ENCODE assay signal across 10 cellular contexts in the genomic region with DNA sequence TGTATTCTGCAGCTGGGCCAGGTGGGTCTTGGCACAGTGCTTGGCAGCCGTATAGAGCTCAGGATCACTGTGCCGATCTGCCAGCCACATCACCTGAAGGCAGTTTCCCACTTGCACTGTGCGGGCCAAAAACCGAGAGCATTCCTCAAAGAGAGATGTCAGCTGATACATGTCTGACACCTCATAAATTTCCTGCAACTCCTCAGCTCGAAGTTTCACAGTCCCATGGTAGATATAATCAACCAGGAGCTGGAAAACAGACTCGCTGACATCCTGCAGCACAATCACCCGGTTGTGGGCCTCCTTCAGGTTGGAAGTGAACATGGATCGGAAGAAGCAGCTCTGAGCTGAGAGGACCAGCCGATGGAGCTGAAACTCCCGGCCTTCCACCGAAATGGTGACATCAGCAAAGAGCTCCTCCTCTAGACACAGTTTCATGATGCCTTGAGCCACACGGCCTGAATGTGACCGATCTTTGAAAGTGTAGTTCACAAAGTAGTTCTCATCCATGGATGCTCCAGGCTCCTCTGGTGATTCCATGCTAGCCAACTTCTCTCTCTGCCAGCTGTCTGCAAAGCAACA. TPM values are rescaled to one million over a fixed set of nuclear protein-coding genes. Genes with fewer than 3 reads are reported as not detected.
A peak's percentile ranks its signal among the peaks of the same experiment; 100 is the strongest.
DNase-seq lines count a peak whose midpoint lies in the region; ATAC-seq and TF ChIP-seq lines count a peak whose summit lies in the region.
"Had no signal": no experiment of that assay in that cellular context is flagged by ENCODE, and none has a peak within 500 bp of the region (broad histone marks: within the 10 kb centered on the region; RNA-seq: fewer than 3 reads in every experiment).

No MANE protein-coding gene starts in this region.

- intact Hi-C loops in activated CD8-positive, alpha-beta T cell treated with anti-CD3 and anti-CD28 coated beads for 36 hours (cut with micrococcal nuclease) = no loop called here

- DNase-seq in activated T-cell treated with anti-CD3 and anti-CD28 coated beads, Interleukin-2, amount 50 U/mL, for 24 hours = no peak
- no peak for DNase-seq in activated T-cell treated with anti-CD3 and anti-CD28 coated beads, Interleukin-2, amount 50 U/mL, for 48 hours
- DNase-seq in activated CD8-positive, alpha-beta T cell treated with anti-CD3 and anti-CD28 coated beads for 36 hours = no peak
- no peak for DNase-seq in NCI-H69 (lab: John Stamatoyannopoulos, UW)
- DNase-seq: stimulated activated CD4-positive, alpha-beta T cell treated with anti-CD3 and anti-CD28 coated beads, Interleukin-2, amount 100 ng/mL, for 48 hours had no signal

- CTCF ChIA-PET in activated CD8-positive, alpha-beta T cell treated with anti-CD3 and anti-CD28 coated beads for 36 hours (lab: Charles Lee) = interaction anchor here (1.8 kb wide), 1 partner anchor 24 kb away, joined by 5 read pairs; no protein-coding TSS in a partner anchor

- H3K27ac ChIP-seq in stomach smooth muscle (ENCODE audit: low read length) = peak overlapping the region; percentile 73

- H3K27ac Mint-ChIP-seq in activated T-cell treated with anti-CD3 and anti-CD28 coated beads, Interleukin-2, amount 50 U/mL, for 24 hours = peak overlapping the region; percentile 99
- H3K27ac Mint-ChIP-seq in activated CD8-positive, alpha-beta T cell treated with anti-CD3 and anti-CD28 coated beads for 36 hours = peak overlapping the region; percentile 98

- peak overlapping the region; percentile 93 for H3K4me3 Mint-ChIP-seq in activated T-cell treated with anti-CD3 and anti-CD28 coated beads, Interleukin-2, amount 50 U/mL, for 24 hours
- peak overlapping the region; percentile 92 for H3K4me3 Mint-ChIP-seq in activated CD8-positive, alpha-beta T cell treated with anti-CD3 and anti-CD28 coated beads for 36 hours

- H3K36me3 Mint-ChIP-seq in activated T-cell treated with anti-CD3 and anti-CD28 coated beads, Interleukin-2, amount 50 U/mL, for 24 hours (ENCODE audit: low read depth) = peaks cover 99% of the 10 kb centered on the region
- H3K36me3 Mint-ChIP-seq in activated CD8-positive, alpha-beta T cell treated with anti-CD3 and anti-CD28 coated beads for 36 hours (ENCODE audit: low read depth) = peaks cover 56% of the 10 kb centered on the region

- POLR2A ChIA-PET in activated CD8-positive, alpha-beta T cell treated with anti-CD3 and anti-CD28 coated beads for 36 hours (lab: Charles Lee) = interaction anchor here (0.9 to 4.3 kb wide), 6 partner anchors 9 to 269 kb away, joined by 3 to 48 read pairs (median 5); partner anchors contain the start of genes CELF1, FNBP4, PSMC3 and PTPMT1

- H3K27me3 Mint-ChIP-seq in activated T-cell treated with anti-CD3 and anti-CD28 coated beads, Interleukin-2, amount 50 U/mL, for 24 hours = no peaks in the 10 kb centered on the region
- H3K27me3 Mint-ChIP-seq in activated CD8-positive, alpha-beta T cell treated with anti-CD3 and anti-CD28 coated beads for 36 hours = no peaks in the 10 kb centered on the region

- H3K9me3 ChIP-seq in iPS-15b (ENCODE audit: control insufficient read depth, insufficient read depth, low read length) (no peaks in the 10 kb centered on the region), stomach smooth muscle (ENCODE audit: control insufficient read depth in 2 of 2, low read length in 2 of 2) (no peaks in the 10 kb centered on the region)

- H3K36me3 ChIP-seq in iPS-15b (ENCODE audit: control insufficient read depth, insufficient read depth, low read length) = peaks cover 32% of the 10 kb centered on the region
- peaks cover 33 to 37% of the 10 kb centered on the region in 2 donors for H3K36me3 ChIP-seq in stomach smooth muscle (ENCODE audit: control insufficient read depth in 2 of 2, insufficient read depth in 2 of 2, low read length in 2 of 2)

- no peak for ATAC-seq in activated CD8-positive, alpha-beta T cell treated with anti-CD3 and anti-CD28 coated beads for 36 hours
- ATAC-seq in HG03521 (IDR thresholded peaks at IDR 0.05; ENCODE audit: unreplicated experiment) = no peak
- ATAC-seq in GM21390 (IDR thresholded peaks at IDR 0.05; ENCODE audit: unreplicated experiment) = no peak

- H3K27me3 ChIP-seq in iPS-15b (ENCODE audit: control insufficient read depth, insufficient read depth, low read length) (no peaks in the 10 kb centered on the region), stomach smooth muscle (ENCODE audit: control insufficient read depth in 1 of 2, insufficient read depth in 2 of 2, low read length in 2 of 2) (no peaks in the 10 kb centered on the region)

- H3K4me3 ChIP-seq in iPS-15b (ENCODE audit: low read depth, low read length) = peak overlapping the region; percentile 82
- H3K4me3 ChIP-seq in stomach smooth muscle (ENCODE audit: low read length in 2 of 2) = peak overlapping the region; percentile 94 to 97

- H3K9ac ChIP-seq in iPS-15b (ENCODE audit: low read depth, low read length) = no peak overlapping the region
- peak overlapping the region in 1 of 2 donors; percentile 88 for H3K9ac ChIP-seq in stomach smooth muscle (ENCODE audit: low read length in 2 of 2)

- no peaks in the 10 kb centered on the region for H3K9me3 Mint-ChIP-seq in activated T-cell treated with anti-CD3 and anti-CD28 coated beads, Interleukin-2, amount 50 U/mL, for 24 hours
- no peaks in the 10 kb centered on the region for H3K9me3 Mint-ChIP-seq in activated CD8-positive, alpha-beta T cell treated with anti-CD3 and anti-CD28 coated beads for 36 hours

- H3K4me1 ChIP-seq in iPS-15b (ENCODE audit: control insufficient read depth, insufficient read depth, low read length) = peaks cover 8% of the 10 kb centered on the region
- peaks cover 30% of the 10 kb centered on the region for H3K4me1 ChIP-seq in stomach smooth muscle (ENCODE audit: control insufficient read depth, insufficient read depth, low read length)

- no peak for TF ChIP-seq CTCF in activated CD8-positive, alpha-beta T cell treated with anti-CD3 and anti-CD28 coated beads for 36 hours (IDR thresholded peaks at IDR 0.05)

- H3K4me1 Mint-ChIP-seq in activated T-cell treated with anti-CD3 and anti-CD28 coated beads, Interleukin-2, amount 50 U/mL, for 24 hours (ENCODE audit: low read depth) = peaks cover 44% of the 10 kb centered on the region
- H3K4me1 Mint-ChIP-seq in activated CD8-positive, alpha-beta T cell treated with anti-CD3 and anti-CD28 coated beads for 36 hours (ENCODE audit: low read depth) = peaks cover 36% of the 10 kb centered on the region

RNA-seq across cellular contexts. Expression of gene KBTBD4, which starts 1.2 kb away (rescaled TPM):
- total RNA-seq in activated CD8-positive, alpha-beta T cell treated with anti-CD3 and anti-CD28 coated beads for 36 hours = 10 to 100 TPM; 15.4 to 16.3 TPM

RNA-seq across cellular contexts. Expression of gene NDUFS3, which starts 1.3 kb away (rescaled TPM):
- total RNA-seq in activated CD8-positive, alpha-beta T cell treated with anti-CD3 and anti-CD28 coated beads for 36 hours = 100 to 1,000 TPM; 129 to 138 TPM

RNA-seq across cellular contexts. Expression of gene FAM180B, which starts 8.9 kb away (rescaled TPM):
- not detected for total RNA-seq in activated CD8-positive, alpha-beta T cell treated with anti-CD3 and anti-CD28 coated beads for 36 hours

RNA-seq across cellular contexts. Expression of gene PTPMT1, which starts 12.2 kb away (rescaled TPM):
- total RNA-seq in activated CD8-positive, alpha-beta T cell treated with anti-CD3 and anti-CD28 coated beads for 36 hours = 10 to 100 TPM; 44.1 to 46.7 TPM

RNA-seq across cellular contexts. Expression of gene C1QTNF4, which starts 16.7 kb away (rescaled TPM):
- total RNA-seq in activated CD8-positive, alpha-beta T cell treated with anti-CD3 and anti-CD28 coated beads for 36 hours = under 1 TPM in 1 of 2 experiments, not detected in 1; 0.18 TPM
- total RNA-seq: SK-MEL-5 had no signal
